Comparison of ENCODE assay signal across 8 cellular contexts in genomic region chr1:1908506-1908791, GRCh38. TPM values are rescaled to one million over a fixed set of nuclear protein-coding genes. Genes with fewer than 3 reads are reported as not detected.
DNase-seq lines count a peak whose midpoint lies in the region; ATAC-seq and TF ChIP-seq lines count a peak whose summit lies in the region.

No MANE protein-coding gene starts in this region.

- in situ Hi-C loops in astrocyte of the spinal cord (cut with HindIII; ENCODE audit: low sequenced_read_pairs): no loop called here

- no peak for TF ChIP-seq POLR2A in erythroblast (IDR thresholded peaks at IDR 0.05; ENCODE audit: low read length)

- H3K27me3 ChIP-seq in lower lobe of right lung (ENCODE audit: low read depth): no peaks in the 10 kb centered on the region

- TF ChIP-seq CTCF in astrocyte of the spinal cord (IDR thresholded peaks at IDR 0.05; ENCODE audit: low read depth, low read length) (no peak), lower lobe of right lung (IDR thresholded peaks at IDR 0.05) (no peak)

- H3K36me3 ChIP-seq in lower lobe of right lung (no peaks in the 10 kb centered on the region), urinary bladder (ENCODE audit: insufficient read depth) (no peaks in the 10 kb centered on the region)

- peak overlapping the region; percentile 53 for H3K4me3 ChIP-seq in astrocyte of the spinal cord (ENCODE audit: low read depth, low read length)
- H3K4me3 ChIP-seq in lower lobe of right lung: peak overlapping the region; percentile 75
- peak overlapping the region; percentile 63 for H3K4me3 ChIP-seq in urinary bladder (ENCODE audit: low read depth, low read length)

- DNase-seq in astrocyte of the spinal cord (ENCODE audit: low read depth, low spot score): no peak
- DNase-seq in lower lobe of right lung: peak; percentile 65
- DNase-seq in erythroblast (lab: John Stamatoyannopoulos, UW): no peak
- no peak for DNase-seq in AML-193 (lab: John Stamatoyannopoulos, UW)

- H3K9me3 ChIP-seq in lower lobe of right lung: no peaks in the 10 kb centered on the region

- 6% methylated on average over 21 of the region's 21 CpGs for WGBS in urinary bladder

- peaks cover 13% of the 10 kb centered on the region for H3K4me1 ChIP-seq in lower lobe of right lung
- peaks cover 3% of the 10 kb centered on the region for H3K4me1 ChIP-seq in urinary bladder (ENCODE audit: insufficient read depth)

- ATAC-seq in GM18511 (IDR thresholded peaks at IDR 0.05; ENCODE audit: unreplicated experiment): peak; percentile 2
- peak; percentile 20 for ATAC-seq in HG03354 (IDR thresholded peaks at IDR 0.05; ENCODE audit: poor library complexity, severe bottlenecking, unreplicated experiment)
- ATAC-seq in lower lobe of right lung: peak; percentile 2 to 23
- no peak for ATAC-seq in HG03565 (IDR thresholded peaks at IDR 0.05; ENCODE audit: unreplicated experiment)

- intact Hi-C loops in lower lobe of right lung (cut with DNase I): no loop called here

- peak overlapping the region; percentile 90 for H3K27ac ChIP-seq in lower lobe of right lung
- H3K27ac ChIP-seq in urinary bladder (ENCODE audit: low read depth): peak overlapping the region; percentile 91

RNA-seq across cellular contexts. Expression of gene CALML6, which starts 6.6 kb away (rescaled TPM):
- total RNA-seq in lower lobe of right lung: not detected
- 0.37 TPM for total RNA-seq in urinary bladder
- polyA plus RNA-seq in urinary bladder: 0.22 TPM

RNA-seq across cellular contexts. Expression of gene TMEM52, which starts 10.6 kb away (rescaled TPM):
- 1.4 TPM for total RNA-seq in lower lobe of right lung
- not detected for total RNA-seq in urinary bladder
- polyA plus RNA-seq in urinary bladder: 1.0 TPM

RNA-seq across cellular contexts. Expression of gene GNB1, which starts 17.6 kb away (rescaled TPM):
- total RNA-seq in lower lobe of right lung: 341 TPM
- 123 TPM for total RNA-seq in urinary bladder
- polyA plus RNA-seq in urinary bladder: 200 TPM
